Comparison of ENCODE assay signal across 1 cellular context in genomic region chr13:114059946-114060860, GRCh38.
TF ChIP-seq lines count a peak whose summit lies in the region.

No MANE protein-coding gene starts in this region.

TF ChIP-seq in GM23338, 12 proteins besides CTCF, POLR2A, EP300 and RAD21 (continued from another document):
- TF ChIP-seq ZNF462 (CRISPR knock-in tag; IDR thresholded peaks at IDR 0.05) (no peak), ZNF331 (CRISPR knock-in tag; IDR thresholded peaks at IDR 0.05; ENCODE audit: low read depth) (no peak), POLR2AphosphoS5 (IDR thresholded peaks at IDR 0.05; ENCODE audit: low read depth) (no peak), NANOG (IDR thresholded peaks at IDR 0.05; ENCODE audit: borderline replicate concordance) (no peak), JUNB (IDR thresholded peaks at IDR 0.05; ENCODE audit: unreplicated experiment) (no peak)
- TF ChIP-seq, protein P1, sequence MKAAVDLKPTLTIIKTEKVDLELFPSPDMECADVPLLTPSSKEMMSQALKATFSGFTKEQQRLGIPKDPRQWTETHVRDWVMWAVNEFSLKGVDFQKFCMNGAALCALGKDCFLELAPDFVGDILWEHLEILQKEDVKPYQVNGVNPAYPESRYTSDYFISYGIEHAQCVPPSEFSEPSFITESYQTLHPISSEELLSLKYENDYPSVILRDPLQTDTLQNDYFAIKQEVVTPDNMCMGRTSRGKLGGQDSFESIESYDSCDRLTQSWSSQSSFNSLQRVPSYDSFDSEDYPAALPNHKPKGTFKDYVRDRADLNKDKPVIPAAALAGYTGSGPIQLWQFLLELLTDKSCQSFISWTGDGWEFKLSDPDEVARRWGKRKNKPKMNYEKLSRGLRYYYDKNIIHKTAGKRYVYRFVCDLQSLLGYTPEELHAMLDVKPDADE (IDR thresholded peaks at IDR 0.05): no peak
